Comparison of ENCODE assay signal across 8 cellular contexts in genomic region chr12:10140001-10140400, GRCh38. TPM values are rescaled to one million over a fixed set of nuclear protein-coding genes. Genes with fewer than 3 reads are reported as not detected.
DNase-seq lines count a peak whose midpoint lies in the region; ATAC-seq and TF ChIP-seq lines count a peak whose summit lies in the region.

No MANE protein-coding gene starts in this region.

- intact Hi-C loops in left lung (cut with DNase I): no loop called here

- H3K27me3 Mint-ChIP-seq in T-helper 17 cell: peaks cover 34% of the 10 kb centered on the region

- H4K20me1 ChIP-seq in Karpas-422 (ENCODE audit: insufficient read depth, low read depth, low read length): no peaks in the 10 kb centered on the region

- no peaks in the 10 kb centered on the region for H3K4me1 ChIP-seq in Karpas-422 (ENCODE audit: low read length)
- H3K4me1 ChIP-seq in left lung: peaks cover 0 to 12% of the 10 kb centered on the region in 2 donors

- ATAC-seq in T-helper 17 cell: peak; percentile 49
- peak; percentile 81 for ATAC-seq in left lung
- ATAC-seq in stimulated activated effector memory CD8-positive, alpha-beta T cell treated with anti-CD3 and anti-CD28 coated beads, Interleukin-12 subunit alpha, Interleukin-12 subunit beta, amount 100 ng/mL, for 72 hours: peak; percentile 55
- no peak for ATAC-seq in HG02973 (IDR thresholded peaks at IDR 0.05; ENCODE audit: unreplicated experiment)

- peak; percentile 40 for TF ChIP-seq CTCF in cardiac fibroblast (IDR thresholded peaks at IDR 0.05; ENCODE audit: low read depth, low read length)
- peak; percentile 48 to 50 for TF ChIP-seq CTCF in left lung (IDR thresholded peaks at IDR 0.05)

- no peak overlapping the region for H3K9ac ChIP-seq in Karpas-422 (ENCODE audit: low read length)

- H3K4me2 ChIP-seq in Karpas-422 (ENCODE audit: low read depth, low read length, poor library complexity, severe bottlenecking): no peak overlapping the region

- H3K27me3 ChIP-seq in Karpas-422 (ENCODE audit: low read length) (no peaks in the 10 kb centered on the region), left lung (no peaks in the 10 kb centered on the region)

- H3K9me3 ChIP-seq in Karpas-422 (ENCODE audit: low read length) (no peaks in the 10 kb centered on the region), T-helper 17 cell (ENCODE audit: control insufficient read depth, low read length, poor library complexity, severe bottlenecking) (no peaks in the 10 kb centered on the region), left lung (no peaks in the 10 kb centered on the region)

- H3K36me3 ChIP-seq in Karpas-422 (ENCODE audit: insufficient read depth, low read length) (no peaks in the 10 kb centered on the region), left lung (no peaks in the 10 kb centered on the region)

- no peaks in the 10 kb centered on the region for H3K79me2 ChIP-seq in Karpas-422 (ENCODE audit: low read length)

- no peaks in the 10 kb centered on the region for H3K9me3 Mint-ChIP-seq in stimulated activated effector memory CD8-positive, alpha-beta T cell treated with anti-CD3 and anti-CD28 coated beads, Interleukin-12 subunit alpha, Interleukin-12 subunit beta, amount 100 ng/mL, for 72 hours

- H3K36me3 Mint-ChIP-seq in T-helper 17 cell (ENCODE audit: low read depth): peaks cover 3% of the 10 kb centered on the region
- H3K36me3 Mint-ChIP-seq in stimulated activated effector memory CD8-positive, alpha-beta T cell treated with anti-CD3 and anti-CD28 coated beads, Interleukin-12 subunit alpha, Interleukin-12 subunit beta, amount 100 ng/mL, for 72 hours: no peaks in the 10 kb centered on the region

- no peaks in the 10 kb centered on the region for H3K9me2 ChIP-seq in Karpas-422 (replicated peaks; ENCODE audit: insufficient read depth, low read length)

- H3K4me1 Mint-ChIP-seq in T-helper 17 cell: peaks cover 4% of the 10 kb centered on the region
- no peaks in the 10 kb centered on the region for H3K4me1 Mint-ChIP-seq in stimulated activated effector memory CD8-positive, alpha-beta T cell treated with anti-CD3 and anti-CD28 coated beads, Interleukin-12 subunit alpha, Interleukin-12 subunit beta, amount 100 ng/mL, for 72 hours

- H2AFZ ChIP-seq in Karpas-422 (ENCODE audit: low read length): no peak overlapping the region

- no peak overlapping the region for H3K27ac ChIP-seq in Karpas-422 (ENCODE audit: low read length)
- H3K27ac ChIP-seq in left lung: no peak overlapping the region

- H3K4me3 ChIP-seq in Karpas-422 (ENCODE audit: low read length) (no peak overlapping the region), cardiac fibroblast (replicated peaks in 1 of 2; ENCODE audit: low read depth in 2 of 2, low read length in 2 of 2) (no peak overlapping the region), left lung (no peak overlapping the region)

- no peak overlapping the region for H3K27ac Mint-ChIP-seq in T-helper 17 cell
- no peak overlapping the region for H3K27ac Mint-ChIP-seq in stimulated activated effector memory CD8-positive, alpha-beta T cell treated with anti-CD3 and anti-CD28 coated beads, Interleukin-12 subunit alpha, Interleukin-12 subunit beta, amount 100 ng/mL, for 72 hours

- H3K4me3 Mint-ChIP-seq in T-helper 17 cell: no peak overlapping the region
- no peak overlapping the region for H3K4me3 Mint-ChIP-seq in stimulated activated effector memory CD8-positive, alpha-beta T cell treated with anti-CD3 and anti-CD28 coated beads, Interleukin-12 subunit alpha, Interleukin-12 subunit beta, amount 100 ng/mL, for 72 hours

- DNase-seq in EL (peak; percentile 62), Karpas-422 (peak; percentile 69), T-helper 17 cell (no peak), cardiac fibroblast (ENCODE audit: low read depth in 2 of 2) (peak; percentile 61 to 75), left lung (no peak), NCI-H774 (lab: John Stamatoyannopoulos, UW) (no peak)
- DNase-seq in stimulated activated effector memory CD8-positive, alpha-beta T cell treated with anti-CD3 and anti-CD28 coated beads, Interleukin-12 subunit alpha, Interleukin-12 subunit beta, amount 100 ng/mL, for 72 hours (ENCODE audit: low spot score in 2 of 2): no peak

RNA-seq across cellular contexts. Expression of gene CLEC7A, which starts 10.0 kb away (rescaled TPM):
- total RNA-seq in Karpas-422 (2014; rRNA removed; shearing (Covaris generic); ENCODE audit: low replicate concordance): not detected in 2 replicates
- total RNA-seq in T-helper 17 cell (1 to 10 TPM; 3.2 to 8.2 TPM), left lung (10 to 100 TPM; 25.4 to 75.7 TPM)

RNA-seq across cellular contexts. Expression of gene OLR1, which starts 31.9 kb away (rescaled TPM):
- not detected in 2 replicates for total RNA-seq in Karpas-422 (2014; rRNA removed; shearing (Covaris generic); ENCODE audit: low replicate concordance)
- total RNA-seq in T-helper 17 cell (under 1 TPM in 1 of 2 donors, not detected in 1; 0.15 TPM), left lung (10 to 100 TPM; 52.2 to 63.6 TPM)

RNA-seq across cellular contexts. Expression of gene TMEM52B, which starts 38.8 kb away (rescaled TPM):
- not detected in 2 replicates for total RNA-seq in Karpas-422 (2014; rRNA removed; shearing (Covaris generic); ENCODE audit: low replicate concordance)
- total RNA-seq in T-helper 17 cell: not detected
- total RNA-seq in left lung: 1 to 10 TPM; 1.9 to 2.0 TPM

RNA-seq across cellular contexts. Expression of gene CLEC1A, which starts 41.2 kb away (rescaled TPM):
- not detected in 2 replicates for total RNA-seq in Karpas-422 (2014; rRNA removed; shearing (Covaris generic); ENCODE audit: low replicate concordance)
- not detected for total RNA-seq in T-helper 17 cell
- total RNA-seq in left lung: 10 to 100 TPM in 1 of 2 donors, 1 to 10 TPM in 1; 8.9 to 11.0 TPM

Comparison
In these comparisons a context has a peak if more than half of its experiments do, and no peak if none do; other contexts are left out.
1. DNase-seq: peak in EL (single experiment), Karpas-422 (single experiment) and cardiac fibroblast (2 of 2); none in T-helper 17 cell (0 of 3), left lung (0 of 2), stimulated activated effector memory CD8-positive, alpha-beta T cell treated with anti-CD3 and anti-CD28 coated beads, Interleukin-12 subunit alpha, Interleukin-12 subunit beta, amount 100 ng/mL, for 72 hours (0 of 2) and NCI-H774 (single experiment).
2. RNA of gene OLR1, which starts 31.9 kb away (total RNA-seq): 52.2 to 63.6 TPM in left lung; 0.15 TPM in T-helper 17 cell and not detected in Karpas-422; every median in the first group is over 10 times any median in the second.